Comparison of ENCODE assay signal across 1 cellular context in the genomic region with DNA sequence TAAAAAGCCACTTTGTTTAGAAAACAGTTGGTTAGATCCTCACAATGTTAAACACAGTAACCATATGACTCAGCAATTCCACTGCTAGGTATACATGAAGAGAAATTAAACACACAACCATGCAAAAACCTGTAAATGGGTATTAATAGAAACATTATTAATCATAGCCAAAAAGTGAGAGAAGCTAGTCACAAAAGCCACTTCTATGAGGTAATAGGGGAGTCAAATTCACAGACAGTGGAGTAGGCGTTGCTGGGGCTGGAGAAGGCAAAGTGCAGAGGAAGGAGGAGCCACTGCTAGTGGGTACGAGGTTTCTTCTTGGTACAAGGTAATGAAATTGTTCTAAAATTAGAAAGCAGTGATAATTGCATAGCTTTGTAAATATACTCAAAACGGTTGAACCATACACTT.
TF ChIP-seq lines count a peak whose summit lies in the region.

No MANE protein-coding gene starts in this region.

TF ChIP-seq in GM12878, 131 proteins besides CTCF, POLR2A, EP300 and RAD21 (continued from another document):
- TF ChIP-seq ATF7 (IDR thresholded peaks at IDR 0.05; ENCODE audit: low read depth): peak; percentile 74
- no peak for TF ChIP-seq CHD2 (IDR thresholded peaks at IDR 0.05; ENCODE audit: borderline replicate concordance, low read depth, low read length)
- peak; percentile 34; the same call in 1 of the 2 replicates for TF ChIP-seq RUNX3 (IDR thresholded peaks at IDR 0.05; ENCODE audit: low read length)
- peak; percentile 45 for TF ChIP-seq MEF2B (IDR thresholded peaks at IDR 0.05; ENCODE audit: partially characterized antibody, poor library complexity, severe bottlenecking)
- TF ChIP-seq CREM (IDR thresholded peaks at IDR 0.05; ENCODE audit: low read depth): peak; percentile 67
